9 cellular contexts compared by ENCODE assay signal in genomic region chr5:23506329-23507236, GRCh38. TPM values are rescaled to one million over a fixed set of nuclear protein-coding genes. Genes with fewer than 3 reads are reported as not detected.
DNase-seq lines count a peak whose midpoint lies in the region; ATAC-seq and TF ChIP-seq lines count a peak whose summit lies in the region.
"Had no signal": no experiment of that assay in that cellular context is flagged by ENCODE, and none has a peak within 500 bp of the region (broad histone marks: within the 10 kb centered on the region; RNA-seq: fewer than 3 reads in every experiment).

No MANE protein-coding gene starts in this region.

- DNase-seq in GM23338 (ENCODE audit: low spot score) (peak; percentile 86), NCI-H2227 (lab: John Stamatoyannopoulos, UW; ENCODE audit: unreplicated experiment) (peak; percentile 69), cerebellar cortex (ENCODE audit: low spot score) (peak; percentile 2), naive B cell (no peak), Calu3 (no peak), Kasumi-1 (lab: John Stamatoyannopoulos, UW) (no peak)

- H3K9me2 ChIP-seq in GM23338 (ENCODE audit: insufficient read depth): no peaks in the 10 kb centered on the region

- TF ChIP-seq CTCF in GM23338 (conservative IDR thresholded peaks at IDR 0.05; ENCODE audit: low read depth in 2 of 2) (peak; percentile 52 to 72), Calu3 (IDR thresholded peaks at IDR 0.05; ENCODE audit: unreplicated experiment) (no peak)

- H3K4me1 Mint-ChIP-seq in GM23338: peaks cover 2% of the 10 kb centered on the region; the same call in 2 of the 3 replicates
- H3K4me1 Mint-ChIP-seq in naive B cell: no peaks in the 10 kb centered on the region
- no peaks in the 10 kb centered on the region for H3K4me1 Mint-ChIP-seq in Calu3 (ENCODE audit: low read depth, unreplicated experiment)

- no peaks in the 10 kb centered on the region for H3K4me1 ChIP-seq in GM23338 (ENCODE audit: insufficient read depth)

- H3K27me3 Mint-ChIP-seq in GM23338 (ENCODE audit: insufficient read depth, low read depth, poor library complexity) (peaks cover 2% of the 10 kb centered on the region), naive B cell (no peaks in the 10 kb centered on the region), Calu3 (ENCODE audit: unreplicated experiment) (no peaks in the 10 kb centered on the region)

- H3K36me3 Mint-ChIP-seq in GM23338 (ENCODE audit: low read depth) (peaks cover 9% of the 10 kb centered on the region), naive B cell (no peaks in the 10 kb centered on the region), Calu3 (ENCODE audit: insufficient read depth, unreplicated experiment) (no peaks in the 10 kb centered on the region)

- no TSS peak for BruUV-seq in Calu3 (replicated peaks; lab: Mats Ljungman, UMichigan)

- H3K4me3 Mint-ChIP-seq in GM23338 (no peak overlapping the region), naive B cell (peak overlapping the region in 5 of 8 donors; percentile 26 to 68 (median 64)), Calu3 (ENCODE audit: low read depth, unreplicated experiment) (no peak overlapping the region)

- peak overlapping the region; percentile 66; the same call in 1 of the 2 replicates for H3K4me2 ChIP-seq in GM23338

- peak; percentile 90 for ATAC-seq in GM23338
- peak; percentile 55 to 58 for ATAC-seq in naive B cell (ENCODE audit: low read depth in 2 of 2)
- no peak for ATAC-seq in GM21576 (IDR thresholded peaks at IDR 0.05; ENCODE audit: unreplicated experiment)
- no peak for ATAC-seq in HG02588 (IDR thresholded peaks at IDR 0.05; ENCODE audit: unreplicated experiment)

- peak overlapping the region; percentile 95 for H2AFZ ChIP-seq in GM23338

- no peaks in the 10 kb centered on the region for H4K20me1 ChIP-seq in GM23338 (replicated peaks; ENCODE audit: insufficient read depth)

- peak overlapping the region; percentile 39 for H3K4me3 ChIP-seq in GM23338

- H3K36me3 ChIP-seq in GM23338 (ENCODE audit: insufficient read depth): no peaks in the 10 kb centered on the region

- H3K9me3 Mint-ChIP-seq in GM23338 (peaks cover 10% of the 10 kb centered on the region), naive B cell (peaks cover 0 to 17% (median 9%) of the 10 kb centered on the region in 7 donors), Calu3 (ENCODE audit: low read depth, unreplicated experiment) (peaks cover 8% of the 10 kb centered on the region)

- CTCF ChIA-PET in Calu3 (lab: Charles Lee): no interaction called here

- no peaks in the 10 kb centered on the region for H3K79me2 ChIP-seq in GM23338 (replicated peaks; ENCODE audit: insufficient read depth)

- H3K27ac ChIP-seq in GM23338 (ENCODE audit: low read depth): no peak overlapping the region; the same call in 1 of the 2 replicates

- intact Hi-C loops in Calu3 (cut with micrococcal nuclease; ENCODE audit: unreplicated experiment): no loop called here

- H3K27me3 ChIP-seq in GM23338 (ENCODE audit: insufficient read depth): no peaks in the 10 kb centered on the region

- H3K27ac Mint-ChIP-seq in GM23338: peak overlapping the region; percentile 62; the same call in 1 of the 2 replicates
- peak overlapping the region in 1 of 6 donors; percentile 47 for H3K27ac Mint-ChIP-seq in naive B cell
- no peak overlapping the region for H3K27ac Mint-ChIP-seq in Calu3 (ENCODE audit: unreplicated experiment)

- H3F3A ChIP-seq in GM23338 (replicated peaks; ENCODE audit: low read depth): no peaks in the 10 kb centered on the region

TF ChIP-seq in GM23338, 12 proteins besides CTCF, POLR2A, EP300 and RAD21 (continues in another document):
- TF ChIP-seq, protein P1, sequence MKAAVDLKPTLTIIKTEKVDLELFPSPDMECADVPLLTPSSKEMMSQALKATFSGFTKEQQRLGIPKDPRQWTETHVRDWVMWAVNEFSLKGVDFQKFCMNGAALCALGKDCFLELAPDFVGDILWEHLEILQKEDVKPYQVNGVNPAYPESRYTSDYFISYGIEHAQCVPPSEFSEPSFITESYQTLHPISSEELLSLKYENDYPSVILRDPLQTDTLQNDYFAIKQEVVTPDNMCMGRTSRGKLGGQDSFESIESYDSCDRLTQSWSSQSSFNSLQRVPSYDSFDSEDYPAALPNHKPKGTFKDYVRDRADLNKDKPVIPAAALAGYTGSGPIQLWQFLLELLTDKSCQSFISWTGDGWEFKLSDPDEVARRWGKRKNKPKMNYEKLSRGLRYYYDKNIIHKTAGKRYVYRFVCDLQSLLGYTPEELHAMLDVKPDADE (IDR thresholded peaks at IDR 0.05): no peak
- TF ChIP-seq, protein P2, sequence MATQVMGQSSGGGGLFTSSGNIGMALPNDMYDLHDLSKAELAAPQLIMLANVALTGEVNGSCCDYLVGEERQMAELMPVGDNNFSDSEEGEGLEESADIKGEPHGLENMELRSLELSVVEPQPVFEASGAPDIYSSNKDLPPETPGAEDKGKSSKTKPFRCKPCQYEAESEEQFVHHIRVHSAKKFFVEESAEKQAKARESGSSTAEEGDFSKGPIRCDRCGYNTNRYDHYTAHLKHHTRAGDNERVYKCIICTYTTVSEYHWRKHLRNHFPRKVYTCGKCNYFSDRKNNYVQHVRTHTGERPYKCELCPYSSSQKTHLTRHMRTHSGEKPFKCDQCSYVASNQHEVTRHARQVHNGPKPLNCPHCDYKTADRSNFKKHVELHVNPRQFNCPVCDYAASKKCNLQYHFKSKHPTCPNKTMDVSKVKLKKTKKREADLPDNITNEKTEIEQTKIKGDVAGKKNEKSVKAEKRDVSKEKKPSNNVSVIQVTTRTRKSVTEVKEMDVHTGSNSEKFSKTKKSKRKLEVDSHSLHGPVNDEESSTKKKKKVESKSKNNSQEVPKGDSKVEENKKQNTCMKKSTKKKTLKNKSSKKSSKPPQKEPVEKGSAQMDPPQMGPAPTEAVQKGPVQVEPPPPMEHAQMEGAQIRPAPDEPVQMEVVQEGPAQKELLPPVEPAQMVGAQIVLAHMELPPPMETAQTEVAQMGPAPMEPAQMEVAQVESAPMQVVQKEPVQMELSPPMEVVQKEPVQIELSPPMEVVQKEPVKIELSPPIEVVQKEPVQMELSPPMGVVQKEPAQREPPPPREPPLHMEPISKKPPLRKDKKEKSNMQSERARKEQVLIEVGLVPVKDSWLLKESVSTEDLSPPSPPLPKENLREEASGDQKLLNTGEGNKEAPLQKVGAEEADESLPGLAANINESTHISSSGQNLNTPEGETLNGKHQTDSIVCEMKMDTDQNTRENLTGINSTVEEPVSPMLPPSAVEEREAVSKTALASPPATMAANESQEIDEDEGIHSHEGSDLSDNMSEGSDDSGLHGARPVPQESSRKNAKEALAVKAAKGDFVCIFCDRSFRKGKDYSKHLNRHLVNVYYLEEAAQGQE (IDR thresholded peaks at IDR 0.05; ENCODE audit: unreplicated experiment): no peak
- TF ChIP-seq EZH2phosphoT487 (IDR thresholded peaks at IDR 0.05; ENCODE audit: unreplicated experiment): no peak

RNA-seq across cellular contexts. Expression of gene PRDM9, which starts 0.8 kb away (rescaled TPM):
- total RNA-seq in GM23338 (2014; rRNA removed; shearing (Covaris generic)): not detected in 2 replicates
- not detected in 2 replicates for polyA plus RNA-seq in GM23338 (2016; fragmentation: Nextera tagmentation; extraction: Ambion mirVana)
- not detected for polyA plus RNA-seq in naive B cell (ENCODE audit: low read depth in 6 of 6)
- total RNA-seq in Calu3 (2022): not detected in 2 replicates
- polyA plus RNA-seq: adipose tissue had no signal

Comparison
In these comparisons a context has a peak if more than half of its experiments do, and no peak if none do; other contexts are left out.
1. ATAC-seq: peak in GM23338 (single experiment) and naive B cell (2 of 2); none in GM21576 (single experiment) and HG02588 (single experiment).
2. DNase-seq: peak in GM23338 (single experiment), NCI-H2227 (single experiment) and cerebellar cortex (single experiment); none in naive B cell (single experiment), Calu3 (single experiment) and Kasumi-1 (0 of 2).
3. H3K4me3 Mint-ChIP-seq: peak in naive B cell (5 of 8); none in GM23338 (single experiment) and Calu3 (single experiment).